18 cellular contexts compared by ENCODE assay signal in the genomic region with DNA sequence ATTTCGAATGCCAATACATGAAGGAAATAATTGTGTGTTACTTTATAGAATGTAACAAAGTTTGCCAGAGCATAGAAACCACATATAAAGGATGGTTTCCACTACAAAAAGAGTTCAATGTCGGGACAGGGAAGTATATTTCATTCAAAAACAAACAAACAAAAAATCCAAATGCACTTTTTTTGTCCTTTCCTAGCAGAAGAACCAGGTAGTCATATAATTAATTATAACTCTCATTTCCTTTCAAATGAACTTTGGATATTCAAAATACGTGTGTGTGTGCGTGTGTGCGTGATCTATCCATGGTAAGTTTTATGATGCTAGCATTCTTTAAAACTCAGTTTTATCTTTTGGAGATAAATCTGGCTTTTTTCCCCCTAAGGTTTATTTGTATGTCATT. TPM values are rescaled to one million over a fixed set of nuclear protein-coding genes. Genes with fewer than 3 reads are reported as not detected.
A peak's percentile ranks its signal among the peaks of the same experiment; 100 is the strongest.
DNase-seq lines count a peak whose midpoint lies in the region; TF ChIP-seq lines count a peak whose summit lies in the region.
"Had no signal": no experiment of that assay in that cellular context is flagged by ENCODE, and none has a peak within 500 bp of the region (broad histone marks: within the 10 kb centered on the region; RNA-seq: fewer than 3 reads in every experiment).

No MANE protein-coding gene starts in this region.

- H4K20me1 ChIP-seq in GM23248 (ENCODE audit: insufficient read depth), result peaks cover 44% of the 10 kb centered on the region
- H4K20me1 ChIP-seq in smooth muscle cell (ENCODE audit: low read depth), result peaks cover 97% of the 10 kb centered on the region

- no peaks in the 10 kb centered on the region for H3K9me2 ChIP-seq in GM23248 (ENCODE audit: insufficient read depth)

- in situ Hi-C loops in GM23248 (cut with MboI), result no loop called here

- POLR2A ChIA-PET in CD4-positive, alpha-beta memory T cell (lab: Charles Lee; ENCODE audit: partially characterized antibody), result no interaction called here

- WGBS in GM23248 (ENCODE audit: low coverage in 1 of 2, low lambda C conversion rate in 2 of 2, missing lambda C conversion rate in 2 of 2), 2 experiments, result 95 to 96% methylated on average over 5 of the region's 5 CpGs
- WGBS in smooth muscle cell (ENCODE audit: low lambda C conversion rate), result 84% methylated on average over 5 of the region's 5 CpGs

- H3K4me3 ChIP-seq in GM23248 (peak overlapping the region; percentile 99), cardiac fibroblast (replicated peaks in 1 of 2; ENCODE audit: low read depth in 2 of 2, low read length in 2 of 2) (peak overlapping the region in 1 of 2 donors; percentile 8), fibroblast of villous mesenchyme (ENCODE audit: low read depth, low read length) (no peak overlapping the region), smooth muscle cell (peak overlapping the region; percentile 74)
- H3K4me3 ChIP-seq in CD4-positive, alpha-beta memory T cell (ENCODE audit: low read length in 2 of 2), result no peak overlapping the region
- H3K4me3 ChIP-seq: GM23338, MG63 had no signal

- no peak overlapping the region for H3K27ac Mint-ChIP-seq in CD4-positive, alpha-beta memory T cell
- H3K27ac Mint-ChIP-seq: CD8-positive, alpha-beta memory T cell had no signal

- H3K27me3 Mint-ChIP-seq in CD4-positive, alpha-beta memory T cell, result peaks cover 26 to 38% of the 10 kb centered on the region in 2 donors

- H3K4me2 ChIP-seq in GM23248 (ENCODE audit: unreplicated experiment) (peak overlapping the region; percentile 96), smooth muscle cell (peak overlapping the region; percentile 90)
- H3K4me2 ChIP-seq: GM23338, KMS-11 had no signal

- no peaks in the 10 kb centered on the region for H3K4me1 Mint-ChIP-seq in CD4-positive, alpha-beta memory T cell
- H3K4me1 Mint-ChIP-seq: CD8-positive, alpha-beta memory T cell; GM23338 had no signal

- peak overlapping the region; percentile 97 for H3K27ac ChIP-seq in GM23248
- peak overlapping the region; percentile 96 for H3K27ac ChIP-seq in smooth muscle cell (ENCODE audit: low read depth)
- H3K27ac ChIP-seq in CD4-positive, alpha-beta memory T cell (ENCODE audit: low read depth, low read length), result no peak overlapping the region
- H3K27ac ChIP-seq: HL-60, KMS-11 had no signal

- no peak overlapping the region for H2AFZ ChIP-seq in GM23248
- no peak overlapping the region for H2AFZ ChIP-seq in smooth muscle cell (ENCODE audit: low read depth)
- H2AFZ ChIP-seq: GM23338 had no signal

- H3K79me2 ChIP-seq in GM23248 (ENCODE audit: insufficient read depth), result peaks cover 82% of the 10 kb centered on the region
- peaks cover 85% of the 10 kb centered on the region for H3K79me2 ChIP-seq in smooth muscle cell (ENCODE audit: low read depth)

- no peaks in the 10 kb centered on the region for H3K27me3 ChIP-seq in GM23248 (replicated peaks; ENCODE audit: insufficient read depth)
- H3K27me3 ChIP-seq in smooth muscle cell (ENCODE audit: low read depth), result no peaks in the 10 kb centered on the region
- peaks cover 7% of the 10 kb centered on the region for H3K27me3 ChIP-seq in CD4-positive, alpha-beta memory T cell (ENCODE audit: insufficient read depth, low read length)
- H3K27me3 ChIP-seq: BE2C, MG63 had no signal

- intact Hi-C loops in CD4-positive, alpha-beta memory T cell (cut with micrococcal nuclease), result no loop called here

- DNase-seq in GM23248 (peak; percentile 18), cardiac fibroblast (ENCODE audit: low read depth in 2 of 2) (peak; percentile 41 to 43), fibroblast of villous mesenchyme (ENCODE audit: low read depth) (peak; percentile 7), smooth muscle cell (lab: John Stamatoyannopoulos, UW; ENCODE audit: unreplicated experiment) (no peak), hypothalamus (lab: John Stamatoyannopoulos, UW) (no peak)
- DNase-seq in stimulated activated CD4-positive, alpha-beta T cell treated with anti-CD3 and anti-CD28 coated beads, Interleukin-12 subunit alpha, Interleukin-12 subunit beta, amount 100 ng/mL, for 4 hours, result no peak
- DNase-seq in CD4-positive, alpha-beta memory T cell, result no peak
- DNase-seq: BE2C; CD8-positive, alpha-beta memory T cell; MG63; NCI-H1092 treated with DMSO at 0.1 percent for 48 hours; NCI-H1694; NCI-H69; NK-92 treated with Interleukin-12 subunit alpha and Interleukin-12 subunit beta, amount 100 ng/mL, for 24 hours; PC-3 had no signal

- TF ChIP-seq CTCF in cardiac fibroblast (IDR thresholded peaks at IDR 0.05; ENCODE audit: low read depth, low read length), result no peak
- no peak for TF ChIP-seq CTCF in fibroblast of villous mesenchyme (IDR thresholded peaks at IDR 0.05; ENCODE audit: insufficient read depth, low read depth, low read length)
- TF ChIP-seq CTCF in smooth muscle cell (IDR thresholded peaks at IDR 0.05; ENCODE audit: borderline replicate concordance, insufficient read depth, poor library complexity, severe bottlenecking), result no peak

- H3K4me3 Mint-ChIP-seq in CD4-positive, alpha-beta memory T cell, result no peak overlapping the region
- H3K4me3 Mint-ChIP-seq: CD8-positive, alpha-beta memory T cell; GM23338 had no signal

- H3K4me1 ChIP-seq in GM23248 (ENCODE audit: insufficient read depth) (peaks cover 41% of the 10 kb centered on the region), smooth muscle cell (ENCODE audit: low read depth) (peaks cover 6% of the 10 kb centered on the region)
- no peaks in the 10 kb centered on the region for H3K4me1 ChIP-seq in CD4-positive, alpha-beta memory T cell (ENCODE audit: insufficient read depth, low read length)
- H3K4me1 ChIP-seq: BE2C had no signal

- H3K9ac ChIP-seq in GM23248 (peak overlapping the region; percentile 99), smooth muscle cell (ENCODE audit: low read depth) (peak overlapping the region; percentile 39)
- H3K9ac ChIP-seq: KMS-11 had no signal

- H3K9me3 ChIP-seq in GM23248 (ENCODE audit: low read depth), result no peaks in the 10 kb centered on the region
- no peaks in the 10 kb centered on the region for H3K9me3 ChIP-seq in smooth muscle cell (replicated peaks; ENCODE audit: low read depth)
- no peaks in the 10 kb centered on the region for H3K9me3 ChIP-seq in CD4-positive, alpha-beta memory T cell (ENCODE audit: control insufficient read depth in 1 of 2, low read length in 2 of 2)
- H3K9me3 ChIP-seq: BE2C, MG63 had no signal

- H3F3A ChIP-seq in GM23248 (ENCODE audit: insufficient read depth), result peaks cover 96% of the 10 kb centered on the region
- H3F3A ChIP-seq in smooth muscle cell (ENCODE audit: low read depth), result peaks cover 78% of the 10 kb centered on the region

- peaks cover 0 to 2% (median 0%) of the 10 kb centered on the region in 8 donors for H3K9me3 Mint-ChIP-seq in CD4-positive, alpha-beta memory T cell
- H3K9me3 Mint-ChIP-seq: GM23338 had no signal

- peaks cover 0 to 4% of the 10 kb centered on the region in 2 donors for H3K36me3 Mint-ChIP-seq in CD4-positive, alpha-beta memory T cell

- H3K36me3 ChIP-seq in GM23248 (ENCODE audit: low read depth), result peaks cover 90% of the 10 kb centered on the region
- peaks cover 44% of the 10 kb centered on the region for H3K36me3 ChIP-seq in smooth muscle cell (ENCODE audit: low read depth)
- H3K36me3 ChIP-seq in CD4-positive, alpha-beta memory T cell (ENCODE audit: insufficient read depth, low read length), result no peaks in the 10 kb centered on the region
- H3K36me3 ChIP-seq: BE2C had no signal

- CTCF ChIA-PET in CD4-positive, alpha-beta memory T cell (lab: Charles Lee; ENCODE audit: partially characterized antibody), result no interaction called here

RNA-seq across cellular contexts. Expression of gene FN1, which starts 8.3 kb away (rescaled TPM):
- 33,406 and 36,331 TPM in 2 replicates for total RNA-seq in GM23248 (2014; rRNA removed; shearing (Covaris generic))
- polyA plus RNA-seq in GM23248 (2016; fragmentation: Nextera tagmentation; extraction: Ambion mirVana) (19,771 and 20,647 TPM in 2 replicates), smooth muscle cell (8,934 and 10,917 TPM in 2 replicates)
- total RNA-seq in fibroblast of villous mesenchyme (1,807 and 3,312 TPM in 2 replicates), smooth muscle cell (21,173 and 21,295 TPM in 2 replicates)
- total RNA-seq in CD4-positive, alpha-beta memory T cell, result not detected
- polyA plus RNA-seq in CD4-positive, alpha-beta memory T cell, result 1 to 10 TPM in 1 of 2 donors, under 1 TPM in 1; 0.38 to 1.2 TPM

Comparison
In these comparisons a context has a peak if more than half of its experiments do, and no peak if none do; other contexts are left out.
1. DNase-seq: peak in GM23248 (single experiment), cardiac fibroblast (2 of 2) and fibroblast of villous mesenchyme (single experiment); none in smooth muscle cell (single experiment), stimulated activated CD4-positive, alpha-beta T cell treated with anti-CD3 and anti-CD28 coated beads, Interleukin-12 subunit alpha, Interleukin-12 subunit beta, amount 100 ng/mL, for 4 hours (single experiment), hypothalamus (0 of 51) and CD4-positive, alpha-beta memory T cell (0 of 5).
2. H3K4me3 ChIP-seq: peak in GM23248 (single experiment) and smooth muscle cell (single experiment); none in fibroblast of villous mesenchyme (single experiment) and CD4-positive, alpha-beta memory T cell (0 of 2).
3. RNA of gene FN1, which starts 8.3 kb away (total RNA-seq): 33,406 to 36,331 TPM in GM23248, 21,173 to 21,295 TPM in smooth muscle cell and 1,807 to 3,312 TPM in fibroblast of villous mesenchyme; not detected in CD4-positive, alpha-beta memory T cell; every median in the first group is over 1,000 times any median in the second.